In the genomic region with DNA sequence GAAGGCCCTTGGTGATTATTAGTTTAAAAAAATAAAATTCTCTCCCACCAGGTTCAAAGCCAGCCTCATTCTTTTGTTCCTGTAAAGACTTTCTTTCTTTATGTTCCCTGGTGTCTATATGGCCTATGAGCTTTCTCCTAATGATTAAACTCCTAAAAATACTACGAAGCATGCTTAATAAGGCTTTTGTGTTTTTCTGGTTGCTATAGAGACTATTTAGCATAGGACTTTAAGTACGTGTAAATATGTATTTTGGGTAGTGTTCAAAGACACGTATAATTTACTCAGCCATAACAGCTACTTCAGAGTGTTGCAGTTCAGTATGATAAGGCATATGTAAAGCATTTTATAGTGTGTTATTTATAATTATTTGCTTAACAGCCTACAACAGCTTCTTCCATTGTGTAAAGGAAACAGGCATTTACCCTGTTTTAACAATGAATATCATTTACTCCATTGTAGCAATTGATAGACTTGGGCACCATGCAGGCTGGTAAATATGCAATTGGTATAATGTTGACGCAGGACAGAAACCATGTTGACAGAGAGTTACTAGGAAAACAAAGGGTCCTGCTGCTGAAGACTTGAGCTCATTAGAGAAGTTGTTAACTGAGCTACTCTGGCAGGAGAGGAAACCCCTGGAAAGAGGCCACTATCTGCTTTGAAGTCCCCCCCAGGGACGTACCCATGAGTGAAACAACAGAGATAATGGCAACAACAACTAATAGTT, we compare ENCODE assay signal across 1 cellular context.
A peak's percentile ranks its signal among the peaks of the same experiment; 100 is the strongest.
TF ChIP-seq lines count a peak whose summit lies in the region.

No MANE protein-coding gene starts in this region.

TF ChIP-seq in HepG2, 621 proteins besides CTCF, POLR2A, EP300 and RAD21 (continued from another document):
- TF ChIP-seq, protein P1, sequence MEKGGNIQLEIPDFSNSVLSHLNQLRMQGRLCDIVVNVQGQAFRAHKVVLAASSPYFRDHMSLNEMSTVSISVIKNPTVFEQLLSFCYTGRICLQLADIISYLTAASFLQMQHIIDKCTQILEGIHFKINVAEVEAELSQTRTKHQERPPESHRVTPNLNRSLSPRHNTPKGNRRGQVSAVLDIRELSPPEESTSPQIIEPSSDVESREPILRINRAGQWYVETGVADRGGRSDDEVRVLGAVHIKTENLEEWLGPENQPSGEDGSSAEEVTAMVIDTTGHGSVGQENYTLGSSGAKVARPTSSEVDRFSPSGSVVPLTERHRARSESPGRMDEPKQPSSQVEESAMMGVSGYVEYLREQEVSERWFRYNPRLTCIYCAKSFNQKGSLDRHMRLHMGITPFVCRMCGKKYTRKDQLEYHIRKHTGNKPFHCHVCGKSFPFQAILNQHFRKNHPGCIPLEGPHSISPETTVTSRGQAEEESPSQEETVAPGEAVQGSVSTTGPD (CRISPR knock-in tag; IDR thresholded peaks at IDR 0.05): no peak
- TF ChIP-seq CREM (IDR thresholded peaks at IDR 0.05): no peak
- no peak for TF ChIP-seq CREM (CRISPR knock-in tag; IDR thresholded peaks at IDR 0.05)
- TF ChIP-seq, protein P2, sequence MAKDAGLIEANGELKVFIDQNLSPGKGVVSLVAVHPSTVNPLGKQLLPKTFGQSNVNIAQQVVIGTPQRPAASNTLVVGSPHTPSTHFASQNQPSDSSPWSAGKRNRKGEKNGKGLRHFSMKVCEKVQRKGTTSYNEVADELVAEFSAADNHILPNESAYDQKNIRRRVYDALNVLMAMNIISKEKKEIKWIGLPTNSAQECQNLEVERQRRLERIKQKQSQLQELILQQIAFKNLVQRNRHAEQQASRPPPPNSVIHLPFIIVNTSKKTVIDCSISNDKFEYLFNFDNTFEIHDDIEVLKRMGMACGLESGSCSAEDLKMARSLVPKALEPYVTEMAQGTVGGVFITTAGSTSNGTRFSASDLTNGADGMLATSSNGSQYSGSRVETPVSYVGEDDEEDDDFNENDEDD (CRISPR knock-in tag; IDR thresholded peaks at IDR 0.05; ENCODE audit: borderline replicate concordance): no peak
- no peak for TF ChIP-seq ETS1 (CRISPR knock-in tag; IDR thresholded peaks at IDR 0.05)
- no peak for TF ChIP-seq ZSCAN22 (CRISPR knock-in tag; IDR thresholded peaks at IDR 0.05)
- no peak for TF ChIP-seq ZKSCAN1 (IDR thresholded peaks at IDR 0.05; ENCODE audit: low read length)
- TF ChIP-seq MAFK (conservative IDR thresholded peaks at IDR 0.05 in 1 of 2, IDR thresholded peaks at IDR 0.05 in 1 of 2; ENCODE audit: low read length in 2 of 2): no peak
- no peak for TF ChIP-seq ARNTL (CRISPR knock-in tag; IDR thresholded peaks at IDR 0.05)
- TF ChIP-seq, protein P3, sequence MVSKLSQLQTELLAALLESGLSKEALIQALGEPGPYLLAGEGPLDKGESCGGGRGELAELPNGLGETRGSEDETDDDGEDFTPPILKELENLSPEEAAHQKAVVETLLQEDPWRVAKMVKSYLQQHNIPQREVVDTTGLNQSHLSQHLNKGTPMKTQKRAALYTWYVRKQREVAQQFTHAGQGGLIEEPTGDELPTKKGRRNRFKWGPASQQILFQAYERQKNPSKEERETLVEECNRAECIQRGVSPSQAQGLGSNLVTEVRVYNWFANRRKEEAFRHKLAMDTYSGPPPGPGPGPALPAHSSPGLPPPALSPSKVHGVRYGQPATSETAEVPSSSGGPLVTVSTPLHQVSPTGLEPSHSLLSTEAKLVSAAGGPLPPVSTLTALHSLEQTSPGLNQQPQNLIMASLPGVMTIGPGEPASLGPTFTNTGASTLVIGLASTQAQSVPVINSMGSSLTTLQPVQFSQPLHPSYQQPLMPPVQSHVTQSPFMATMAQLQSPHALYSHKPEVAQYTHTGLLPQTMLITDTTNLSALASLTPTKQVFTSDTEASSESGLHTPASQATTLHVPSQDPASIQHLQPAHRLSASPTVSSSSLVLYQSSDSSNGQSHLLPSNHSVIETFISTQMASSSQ (IDR thresholded peaks at IDR 0.05; ENCODE audit: low read depth): no peak
- TF ChIP-seq, protein P3 (CRISPR knock-in tag; IDR thresholded peaks at IDR 0.05; ENCODE audit: borderline replicate concordance): no peak
- TF ChIP-seq, protein P4, sequence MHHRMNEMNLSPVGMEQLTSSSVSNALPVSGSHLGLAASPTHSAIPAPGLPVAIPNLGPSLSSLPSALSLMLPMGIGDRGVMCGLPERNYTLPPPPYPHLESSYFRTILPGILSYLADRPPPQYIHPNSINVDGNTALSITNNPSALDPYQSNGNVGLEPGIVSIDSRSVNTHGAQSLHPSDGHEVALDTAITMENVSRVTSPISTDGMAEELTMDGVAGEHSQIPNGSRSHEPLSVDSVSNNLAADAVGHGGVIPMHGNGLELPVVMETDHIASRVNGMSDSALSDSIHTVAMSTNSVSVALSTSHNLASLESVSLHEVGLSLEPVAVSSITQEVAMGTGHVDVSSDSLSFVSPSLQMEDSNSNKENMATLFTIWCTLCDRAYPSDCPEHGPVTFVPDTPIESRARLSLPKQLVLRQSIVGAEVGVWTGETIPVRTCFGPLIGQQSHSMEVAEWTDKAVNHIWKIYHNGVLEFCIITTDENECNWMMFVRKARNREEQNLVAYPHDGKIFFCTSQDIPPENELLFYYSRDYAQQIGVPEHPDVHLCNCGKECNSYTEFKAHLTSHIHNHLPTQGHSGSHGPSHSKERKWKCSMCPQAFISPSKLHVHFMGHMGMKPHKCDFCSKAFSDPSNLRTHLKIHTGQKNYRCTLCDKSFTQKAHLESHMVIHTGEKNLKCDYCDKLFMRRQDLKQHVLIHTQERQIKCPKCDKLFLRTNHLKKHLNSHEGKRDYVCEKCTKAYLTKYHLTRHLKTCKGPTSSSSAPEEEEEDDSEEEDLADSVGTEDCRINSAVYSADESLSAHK (CRISPR knock-in tag; IDR thresholded peaks at IDR 0.05; ENCODE audit: borderline replicate concordance): no peak
- TF ChIP-seq ZNF781 (CRISPR knock-in tag; IDR thresholded peaks at IDR 0.05; ENCODE audit: borderline replicate concordance, not compliant biosample characterization): no peak
- TF ChIP-seq HMG20B (CRISPR knock-in tag; conservative IDR thresholded peaks at IDR 0.05): no peak
- TF ChIP-seq THYN1 (CRISPR knock-in tag; IDR thresholded peaks at IDR 0.05; ENCODE audit: borderline replicate concordance, low read depth): no peak
- TF ChIP-seq HES4 (CRISPR knock-in tag; IDR thresholded peaks at IDR 0.05; ENCODE audit: borderline replicate concordance): no peak
- TF ChIP-seq YEATS4 (CRISPR knock-in tag; IDR thresholded peaks at IDR 0.05; ENCODE audit: borderline replicate concordance): no peak
- TF ChIP-seq TP53 (CRISPR knock-in tag; conservative IDR thresholded peaks at IDR 0.05): no peak
- TF ChIP-seq, protein P5, sequence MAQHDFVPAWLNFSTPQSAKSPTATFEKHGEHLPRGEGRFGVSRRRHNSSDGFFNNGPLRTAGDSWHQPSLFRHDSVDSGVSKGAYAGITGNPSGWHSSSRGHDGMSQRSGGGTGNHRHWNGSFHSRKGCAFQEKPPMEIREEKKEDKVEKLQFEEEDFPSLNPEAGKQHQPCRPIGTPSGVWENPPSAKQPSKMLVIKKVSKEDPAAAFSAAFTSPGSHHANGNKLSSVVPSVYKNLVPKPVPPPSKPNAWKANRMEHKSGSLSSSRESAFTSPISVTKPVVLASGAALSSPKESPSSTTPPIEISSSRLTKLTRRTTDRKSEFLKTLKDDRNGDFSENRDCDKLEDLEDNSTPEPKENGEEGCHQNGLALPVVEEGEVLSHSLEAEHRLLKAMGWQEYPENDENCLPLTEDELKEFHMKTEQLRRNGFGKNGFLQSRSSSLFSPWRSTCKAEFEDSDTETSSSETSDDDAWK (CRISPR knock-in tag; IDR thresholded peaks at IDR 0.05): no peak
- TF ChIP-seq ZNF441 (CRISPR knock-in tag; IDR thresholded peaks at IDR 0.05; ENCODE audit: borderline replicate concordance): no peak
- no peak for TF ChIP-seq TBL1XR1 (IDR thresholded peaks at IDR 0.05; ENCODE audit: borderline replicate concordance, low read length, partially characterized antibody)
- no peak for TF ChIP-seq U2AF1 (optimal IDR thresholded peaks at IDR 0.05; ENCODE audit: low read depth, low read length)
- no peak for TF ChIP-seq KDM1A (CRISPR knock-in tag; IDR thresholded peaks at IDR 0.05)
- no peak for TF ChIP-seq ZNF274 (CRISPR knock-in tag; IDR thresholded peaks at IDR 0.05)
- no peak for TF ChIP-seq YY1 (IDR thresholded peaks at IDR 0.05; ENCODE audit: insufficient read depth, insufficient replicate concordance, low read depth, low read length)
- TF ChIP-seq RFX3 (CRISPR knock-in tag; IDR thresholded peaks at IDR 0.05): peak; percentile 56; the same call in 1 of the 2 replicates
- TF ChIP-seq, protein P6, sequence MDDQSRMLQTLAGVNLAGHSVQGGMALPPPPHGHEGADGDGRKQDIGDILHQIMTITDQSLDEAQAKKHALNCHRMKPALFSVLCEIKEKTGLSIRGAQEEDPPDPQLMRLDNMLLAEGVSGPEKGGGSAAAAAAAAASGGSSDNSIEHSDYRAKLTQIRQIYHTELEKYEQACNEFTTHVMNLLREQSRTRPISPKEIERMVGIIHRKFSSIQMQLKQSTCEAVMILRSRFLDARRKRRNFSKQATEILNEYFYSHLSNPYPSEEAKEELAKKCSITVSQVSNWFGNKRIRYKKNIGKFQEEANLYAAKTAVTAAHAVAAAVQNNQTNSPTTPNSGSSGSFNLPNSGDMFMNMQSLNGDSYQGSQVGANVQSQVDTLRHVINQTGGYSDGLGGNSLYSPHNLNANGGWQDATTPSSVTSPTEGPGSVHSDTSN (CRISPR knock-in tag; IDR thresholded peaks at IDR 0.05; ENCODE audit: borderline replicate concordance): no peak
- no peak for TF ChIP-seq FOXP1 (IDR thresholded peaks at IDR 0.05)
- TF ChIP-seq FOXP1 (CRISPR knock-in tag; IDR thresholded peaks at IDR 0.05): peak; percentile 39; the same call in 1 of the 2 replicates
- TF ChIP-seq CAMTA2 (CRISPR knock-in tag; IDR thresholded peaks at IDR 0.05; ENCODE audit: borderline replicate concordance): no peak
- TF ChIP-seq ZNF331 (CRISPR knock-in tag; IDR thresholded peaks at IDR 0.05): no peak
- TF ChIP-seq MBD4 (IDR thresholded peaks at IDR 0.05; ENCODE audit: borderline replicate concordance, low read length): no peak
- no peak for TF ChIP-seq YEATS2 (CRISPR knock-in tag; IDR thresholded peaks at IDR 0.05; ENCODE audit: borderline replicate concordance)
- no peak for TF ChIP-seq SUZ12 (IDR thresholded peaks at IDR 0.05; ENCODE audit: low read depth, low read length)
- TF ChIP-seq ZBTB2 (CRISPR knock-in tag; IDR thresholded peaks at IDR 0.05; ENCODE audit: low read depth): no peak
- no peak for TF ChIP-seq NFATC3 (CRISPR knock-in tag; IDR thresholded peaks at IDR 0.05)
- no peak for TF ChIP-seq ZNF709 (CRISPR knock-in tag; IDR thresholded peaks at IDR 0.05)
- no peak for TF ChIP-seq ZNF138 (CRISPR knock-in tag; IDR thresholded peaks at IDR 0.05; ENCODE audit: low read depth)
- TF ChIP-seq NONO (IDR thresholded peaks at IDR 0.05): no peak
- TF ChIP-seq NONO (CRISPR knock-in tag; conservative IDR thresholded peaks at IDR 0.05): no peak
- TF ChIP-seq REPIN1 (CRISPR knock-in tag; IDR thresholded peaks at IDR 0.05; ENCODE audit: borderline replicate concordance, low read depth): no peak
